In genomic region chr2:226215902-226216503, GRCh38 we compare ENCODE assay signal across 8 cellular contexts.
DNase-seq lines count a peak whose midpoint lies in the region; ATAC-seq, FAIRE-seq and TF ChIP-seq lines count a peak whose summit lies in the region.

No MANE protein-coding gene starts in this region.

- ATAC-seq in GM19043 (IDR thresholded peaks at IDR 0.05; ENCODE audit: low read depth, unreplicated experiment), result peak; percentile 89
- ATAC-seq in HG03159 (IDR thresholded peaks at IDR 0.05; ENCODE audit: unreplicated experiment), result peak; percentile 94
- peak; percentile 79 to 97 (median 90) for ATAC-seq in pancreas

- no peaks in the 10 kb centered on the region for H3K27me3 ChIP-seq in pancreas

- TF ChIP-seq CTCF in fibroblast of mammary gland (conservative IDR thresholded peaks at IDR 0.05; ENCODE audit: control insufficient read depth, insufficient read depth, low read depth, low read length) (peak; percentile 75), pancreas (IDR thresholded peaks at IDR 0.05) (peak; percentile 28 to 60 (median 50))

- WGBS in pancreas, 2 donors, result 43 to 49% methylated on average over 11 of the region's 11 CpGs

- no peaks in the 10 kb centered on the region for H3K9me3 ChIP-seq in pancreas

- FAIRE-seq in pancreas (lab: Jason Lieb, UNC), result no peak

- DNase-seq in C1 segment of cervical spinal cord (lab: John Stamatoyannopoulos, UW), result peak in 8 of 14 donors; percentile 0 to 45 (median 16)
- DNase-seq in NCI-H82 treated with DMSO at 0.1 percent for 48 hours (lab: John Stamatoyannopoulos, UW; ENCODE audit: unreplicated experiment), result peak; percentile 69
- peak; percentile 35 for DNase-seq in activated CD8-positive, alpha-beta memory T cell treated with anti-CD3 and anti-CD28 coated beads, Interleukin-2, amount 50 U/mL, for 4 hours
- DNase-seq in fibroblast of mammary gland (ENCODE audit: low read depth), result peak; percentile 56
- DNase-seq in pancreas, result peak in 5 of 6 donors; percentile 31 to 68 (median 52)
- DNase-seq in dedifferentiated amniotic fluid mesenchymal stem cell (ENCODE audit: extremely low spot score), result no peak

- H3K4me3 ChIP-seq in fibroblast of mammary gland (ENCODE audit: control insufficient read depth, low read depth, low read length) (no peak overlapping the region), pancreas (no peak overlapping the region)

- H3K36me3 ChIP-seq in pancreas, result no peaks in the 10 kb centered on the region

- H3K27ac ChIP-seq in pancreas, result no peak overlapping the region

- intact Hi-C loops in pancreas (cut with DNase I), result loop anchor here in 1 of 3 donors (5.0 kb wide), 1 partner anchor 586 kb away; no protein-coding TSS in a partner anchor

- H3K4me1 ChIP-seq in pancreas, result no peaks in the 10 kb centered on the region
